In the genomic region with DNA sequence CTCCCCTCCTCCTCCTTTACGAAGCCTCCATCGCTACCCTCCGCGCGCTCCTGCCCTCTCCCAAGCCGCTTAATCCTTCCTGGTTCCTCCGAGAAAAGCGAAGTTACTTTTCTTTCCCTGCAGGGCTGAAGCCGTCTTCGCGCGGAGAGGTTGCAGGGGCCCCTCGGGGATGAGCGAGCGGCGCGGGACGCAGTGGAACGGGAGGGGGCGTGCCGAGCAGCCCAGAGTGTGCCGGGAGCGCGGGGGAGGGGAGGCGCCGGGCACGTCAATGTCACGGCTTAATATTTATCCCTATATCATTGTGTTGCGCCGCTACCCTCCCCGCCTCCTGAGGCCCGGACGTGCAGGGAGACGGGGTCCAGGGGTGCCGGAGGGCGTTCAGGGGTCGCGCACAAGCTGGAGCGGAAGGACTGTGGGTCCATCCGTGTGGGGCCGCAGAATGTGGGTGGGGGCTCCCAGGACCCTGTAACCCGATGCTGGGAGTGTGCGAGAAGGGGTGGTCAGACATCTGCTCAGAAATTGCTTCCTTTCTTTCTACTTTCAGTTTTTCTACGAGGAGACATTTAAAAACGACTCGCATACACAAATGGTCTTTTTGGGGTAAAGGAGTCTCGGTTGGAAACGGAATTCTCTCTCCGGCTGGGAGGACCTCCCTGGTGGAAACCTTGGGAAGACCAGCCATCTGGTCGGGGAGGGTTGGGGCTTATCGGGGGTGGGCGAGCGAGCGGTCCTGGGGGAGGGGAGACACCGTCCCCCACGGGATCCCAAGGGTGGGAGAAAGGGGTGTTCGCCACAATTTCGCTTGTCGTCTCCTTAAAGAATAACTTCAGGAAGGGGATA, we compare ENCODE assay signal across 1 cellular context.
TF ChIP-seq lines count a peak whose summit lies in the region.

No MANE protein-coding gene starts in this region.

TF ChIP-seq in HepG2, 621 proteins besides CTCF, POLR2A, EP300 and RAD21 (continued from another document and continues in another):
- TF ChIP-seq, protein P1, sequence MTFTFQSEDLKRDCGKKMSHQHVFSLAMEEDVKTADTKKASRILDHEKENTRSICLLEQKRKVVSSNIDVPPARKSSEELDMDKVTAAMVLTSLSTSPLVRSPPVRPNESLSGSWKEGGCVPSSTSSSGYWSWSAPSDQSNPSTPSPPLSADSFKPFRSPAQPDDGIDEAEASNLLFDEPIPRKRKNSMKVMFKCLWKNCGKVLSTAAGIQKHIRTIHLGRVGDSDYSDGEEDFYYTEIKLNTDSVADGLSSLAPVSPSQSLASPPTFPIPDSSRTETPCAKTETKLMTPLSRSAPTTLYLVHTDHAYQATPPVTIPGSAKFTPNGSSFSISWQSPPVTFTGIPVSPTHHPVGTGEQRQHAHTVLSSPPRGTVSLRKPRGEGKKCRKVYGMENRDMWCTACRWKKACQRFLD (CRISPR knock-in tag; IDR thresholded peaks at IDR 0.05; ENCODE audit: borderline replicate concordance), result no peak
- TF ChIP-seq SIN3B (IDR thresholded peaks at IDR 0.05; ENCODE audit: low read length) (no peak), KAT2B (IDR thresholded peaks at IDR 0.05; ENCODE audit: borderline replicate concordance, low read depth, low read length) (no peak), TERF1 (CRISPR knock-in tag; IDR thresholded peaks at IDR 0.05) (no peak), ZNF496 (CRISPR knock-in tag; IDR thresholded peaks at IDR 0.05; ENCODE audit: insufficient replicate concordance) (no peak), JUNB (CRISPR knock-in tag; IDR thresholded peaks at IDR 0.05; ENCODE audit: borderline replicate concordance) (no peak), RXRA (CRISPR knock-in tag; IDR thresholded peaks at IDR 0.05) (peak; percentile 83), GLI4 (CRISPR knock-in tag; IDR thresholded peaks at IDR 0.05; ENCODE audit: borderline replicate concordance) (no peak), HNRNPLL (IDR thresholded peaks at IDR 0.05; ENCODE audit: low read depth, low read length, poor library complexity, severe bottlenecking) (peak; percentile 34), PAF1 (CRISPR knock-in tag; IDR thresholded peaks at IDR 0.05) (no peak), YY1 (IDR thresholded peaks at IDR 0.05; ENCODE audit: insufficient read depth, insufficient replicate concordance, low read depth, low read length) (peak; percentile 42), NCOA5 (CRISPR knock-in tag; IDR thresholded peaks at IDR 0.05) (no peak), MATR3 (CRISPR knock-in tag; IDR thresholded peaks at IDR 0.05) (no peak), NFYC (CRISPR knock-in tag; IDR thresholded peaks at IDR 0.05) (peak; percentile 15; the same call in 1 of the 2 replicates), SP4 (CRISPR knock-in tag; IDR thresholded peaks at IDR 0.05) (0 out of 2 replicates have a peak, but pooled peaks have one; percentile 47), GPBP1L1 (CRISPR knock-in tag; IDR thresholded peaks at IDR 0.05) (no peak), ISL2 (CRISPR knock-in tag; IDR thresholded peaks at IDR 0.05) (peak; percentile 62; the same call in 1 of the 2 replicates), HMGA1 (CRISPR knock-in tag; conservative IDR thresholded peaks at IDR 0.05) (no peak), HNRNPUL1 (IDR thresholded peaks at IDR 0.05; ENCODE audit: low read depth, low read length) (no peak), ZBTB8A (CRISPR knock-in tag; IDR thresholded peaks at IDR 0.05; ENCODE audit: borderline replicate concordance, low read depth) (no peak), RAD51 (IDR thresholded peaks at IDR 0.05; ENCODE audit: borderline replicate concordance) (no peak), ZNF780A (CRISPR knock-in tag; IDR thresholded peaks at IDR 0.05) (no peak), DPF2 (CRISPR knock-in tag; IDR thresholded peaks at IDR 0.05; ENCODE audit: borderline replicate concordance, low read depth) (no peak), DNMT3B (CRISPR knock-in tag; conservative IDR thresholded peaks at IDR 0.05) (no peak), MXD1 (CRISPR knock-in tag; IDR thresholded peaks at IDR 0.05) (no peak), TCF7 (IDR thresholded peaks at IDR 0.05; ENCODE audit: low read depth) (peak; percentile 49; the same call in 1 of the 2 replicates), NAIF1 (CRISPR knock-in tag; IDR thresholded peaks at IDR 0.05; ENCODE audit: borderline replicate concordance) (0 out of 2 replicates have a peak, but pooled peaks have one; percentile 2), ZNF460 (CRISPR knock-in tag; IDR thresholded peaks at IDR 0.05; ENCODE audit: borderline replicate concordance) (no peak), HNF1B (CRISPR knock-in tag; IDR thresholded peaks at IDR 0.05) (peak; percentile 60; the same call in 1 of the 2 replicates), RCOR2 (CRISPR knock-in tag; IDR thresholded peaks at IDR 0.05) (no peak; the same call in 1 of the 2 replicates), ESRRA (CRISPR knock-in tag; IDR thresholded peaks at IDR 0.05; ENCODE audit: low read depth) (peak; percentile 39; the same call in 1 of the 2 replicates), NR2C2 (CRISPR knock-in tag; IDR thresholded peaks at IDR 0.05; ENCODE audit: borderline replicate concordance) (no peak), ZNF33A (CRISPR knock-in tag; IDR thresholded peaks at IDR 0.05; ENCODE audit: borderline replicate concordance) (no peak), SUZ12 (IDR thresholded peaks at IDR 0.05; ENCODE audit: low read depth, low read length) (no peak), ZC3H4 (CRISPR knock-in tag; IDR thresholded peaks at IDR 0.05; ENCODE audit: borderline replicate concordance) (no peak), ZNF569 (CRISPR knock-in tag; IDR thresholded peaks at IDR 0.05; ENCODE audit: borderline replicate concordance) (no peak), ZNF138 (CRISPR knock-in tag; IDR thresholded peaks at IDR 0.05; ENCODE audit: low read depth) (no peak), ZNF256 (CRISPR knock-in tag; conservative IDR thresholded peaks at IDR 0.05) (0 out of 2 replicates have a peak, but pooled peaks have one; percentile 40), ZNF253 (CRISPR knock-in tag; IDR thresholded peaks at IDR 0.05; ENCODE audit: borderline replicate concordance) (no peak), FOXO1 (CRISPR knock-in tag; IDR thresholded peaks at IDR 0.05) (peak; percentile 60), ZNF557 (CRISPR knock-in tag; IDR thresholded peaks at IDR 0.05) (0 out of 2 replicates have a peak, but pooled peaks have one; percentile 81)
- TF ChIP-seq, protein P2, sequence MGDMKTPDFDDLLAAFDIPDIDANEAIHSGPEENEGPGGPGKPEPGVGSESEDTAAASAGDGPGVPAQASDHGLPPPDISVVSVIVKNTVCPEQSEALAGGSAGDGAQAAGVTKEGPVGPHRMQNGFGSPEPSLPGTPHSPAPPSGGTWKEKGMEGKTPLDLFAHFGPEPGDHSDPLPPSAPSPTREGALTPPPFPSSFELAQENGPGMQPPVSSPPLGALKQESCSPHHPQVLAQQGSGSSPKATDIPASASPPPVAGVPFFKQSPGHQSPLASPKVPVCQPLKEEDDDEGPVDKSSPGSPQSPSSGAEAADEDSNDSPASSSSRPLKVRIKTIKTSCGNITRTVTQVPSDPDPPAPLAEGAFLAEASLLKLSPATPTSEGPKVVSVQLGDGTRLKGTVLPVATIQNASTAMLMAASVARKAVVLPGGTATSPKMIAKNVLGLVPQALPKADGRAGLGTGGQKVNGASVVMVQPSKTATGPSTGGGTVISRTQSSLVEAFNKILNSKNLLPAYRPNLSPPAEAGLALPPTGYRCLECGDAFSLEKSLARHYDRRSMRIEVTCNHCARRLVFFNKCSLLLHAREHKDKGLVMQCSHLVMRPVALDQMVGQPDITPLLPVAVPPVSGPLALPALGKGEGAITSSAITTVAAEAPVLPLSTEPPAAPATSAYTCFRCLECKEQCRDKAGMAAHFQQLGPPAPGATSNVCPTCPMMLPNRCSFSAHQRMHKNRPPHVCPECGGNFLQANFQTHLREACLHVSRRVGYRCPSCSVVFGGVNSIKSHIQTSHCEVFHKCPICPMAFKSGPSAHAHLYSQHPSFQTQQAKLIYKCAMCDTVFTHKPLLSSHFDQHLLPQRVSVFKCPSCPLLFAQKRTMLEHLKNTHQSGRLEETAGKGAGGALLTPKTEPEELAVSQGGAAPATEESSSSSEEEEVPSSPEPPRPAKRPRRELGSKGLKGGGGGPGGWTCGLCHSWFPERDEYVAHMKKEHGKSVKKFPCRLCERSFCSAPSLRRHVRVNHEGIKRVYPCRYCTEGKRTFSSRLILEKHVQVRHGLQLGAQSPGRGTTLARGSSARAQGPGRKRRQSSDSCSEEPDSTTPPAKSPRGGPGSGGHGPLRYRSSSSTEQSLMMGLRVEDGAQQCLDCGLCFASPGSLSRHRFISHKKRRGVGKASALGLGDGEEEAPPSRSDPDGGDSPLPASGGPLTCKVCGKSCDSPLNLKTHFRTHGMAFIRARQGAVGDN (CRISPR knock-in tag; IDR thresholded peaks at IDR 0.05), result peak; percentile 76
- TF ChIP-seq, protein P3, sequence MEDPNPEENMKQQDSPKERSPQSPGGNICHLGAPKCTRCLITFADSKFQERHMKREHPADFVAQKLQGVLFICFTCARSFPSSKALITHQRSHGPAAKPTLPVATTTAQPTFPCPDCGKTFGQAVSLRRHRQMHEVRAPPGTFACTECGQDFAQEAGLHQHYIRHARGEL (CRISPR knock-in tag; IDR thresholded peaks at IDR 0.05), result no peak
- TF ChIP-seq, protein P4, sequence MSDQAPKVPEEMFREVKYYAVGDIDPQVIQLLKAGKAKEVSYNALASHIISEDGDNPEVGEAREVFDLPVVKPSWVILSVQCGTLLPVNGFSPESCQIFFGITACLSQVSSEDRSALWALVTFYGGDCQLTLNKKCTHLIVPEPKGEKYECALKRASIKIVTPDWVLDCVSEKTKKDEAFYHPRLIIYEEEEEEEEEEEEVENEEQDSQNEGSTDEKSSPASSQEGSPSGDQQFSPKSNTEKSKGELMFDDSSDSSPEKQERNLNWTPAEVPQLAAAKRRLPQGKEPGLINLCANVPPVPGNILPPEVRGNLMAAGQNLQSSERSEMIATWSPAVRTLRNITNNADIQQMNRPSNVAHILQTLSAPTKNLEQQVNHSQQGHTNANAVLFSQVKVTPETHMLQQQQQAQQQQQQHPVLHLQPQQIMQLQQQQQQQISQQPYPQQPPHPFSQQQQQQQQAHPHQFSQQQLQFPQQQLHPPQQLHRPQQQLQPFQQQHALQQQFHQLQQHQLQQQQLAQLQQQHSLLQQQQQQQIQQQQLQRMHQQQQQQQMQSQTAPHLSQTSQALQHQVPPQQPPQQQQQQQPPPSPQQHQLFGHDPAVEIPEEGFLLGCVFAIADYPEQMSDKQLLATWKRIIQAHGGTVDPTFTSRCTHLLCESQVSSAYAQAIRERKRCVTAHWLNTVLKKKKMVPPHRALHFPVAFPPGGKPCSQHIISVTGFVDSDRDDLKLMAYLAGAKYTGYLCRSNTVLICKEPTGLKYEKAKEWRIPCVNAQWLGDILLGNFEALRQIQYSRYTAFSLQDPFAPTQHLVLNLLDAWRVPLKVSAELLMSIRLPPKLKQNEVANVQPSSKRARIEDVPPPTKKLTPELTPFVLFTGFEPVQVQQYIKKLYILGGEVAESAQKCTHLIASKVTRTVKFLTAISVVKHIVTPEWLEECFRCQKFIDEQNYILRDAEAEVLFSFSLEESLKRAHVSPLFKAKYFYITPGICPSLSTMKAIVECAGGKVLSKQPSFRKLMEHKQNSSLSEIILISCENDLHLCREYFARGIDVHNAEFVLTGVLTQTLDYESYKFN (CRISPR knock-in tag; conservative IDR thresholded peaks at IDR 0.05), result peak; percentile 65; the same call in 1 of the 2 replicates
- TF ChIP-seq, protein P5, sequence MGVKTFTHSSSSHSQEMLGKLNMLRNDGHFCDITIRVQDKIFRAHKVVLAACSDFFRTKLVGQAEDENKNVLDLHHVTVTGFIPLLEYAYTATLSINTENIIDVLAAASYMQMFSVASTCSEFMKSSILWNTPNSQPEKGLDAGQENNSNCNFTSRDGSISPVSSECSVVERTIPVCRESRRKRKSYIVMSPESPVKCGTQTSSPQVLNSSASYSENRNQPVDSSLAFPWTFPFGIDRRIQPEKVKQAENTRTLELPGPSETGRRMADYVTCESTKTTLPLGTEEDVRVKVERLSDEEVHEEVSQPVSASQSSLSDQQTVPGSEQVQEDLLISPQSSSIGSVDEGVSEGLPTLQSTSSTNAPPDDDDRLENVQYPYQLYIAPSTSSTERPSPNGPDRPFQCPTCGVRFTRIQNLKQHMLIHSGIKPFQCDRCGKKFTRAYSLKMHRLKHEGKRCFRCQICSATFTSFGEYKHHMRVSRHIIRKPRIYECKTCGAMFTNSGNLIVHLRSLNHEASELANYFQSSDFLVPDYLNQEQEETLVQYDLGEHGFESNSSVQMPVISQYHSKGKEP (CRISPR knock-in tag; IDR thresholded peaks at IDR 0.05), result no peak
- TF ChIP-seq, protein P6, sequence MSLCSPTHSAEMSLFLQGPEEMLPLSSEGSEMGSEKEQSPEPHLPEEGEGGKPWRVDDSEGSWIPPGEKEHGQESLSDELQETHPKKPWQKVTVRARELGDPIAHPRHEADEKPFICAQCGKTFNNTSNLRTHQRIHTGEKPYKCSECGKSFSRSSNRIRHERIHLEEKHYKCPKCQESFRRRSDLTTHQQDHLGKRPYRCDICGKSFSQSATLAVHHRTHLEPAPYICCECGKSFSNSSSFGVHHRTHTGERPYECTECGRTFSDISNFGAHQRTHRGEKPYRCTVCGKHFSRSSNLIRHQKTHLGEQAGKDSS (CRISPR knock-in tag; IDR thresholded peaks at IDR 0.05; ENCODE audit: borderline replicate concordance, low read depth), result no peak
